10 cellular contexts compared by ENCODE assay signal in genomic region chr6:169529931-169530761, GRCh38.
A peak's percentile ranks its signal among the peaks of the same experiment; 100 is the strongest.
DNase-seq lines count a peak whose midpoint lies in the region; ATAC-seq and TF ChIP-seq lines count a peak whose summit lies in the region.
"Had no signal": no experiment of that assay in that cellular context is flagged by ENCODE, and none has a peak within 500 bp of the region (broad histone marks: within the 10 kb centered on the region; RNA-seq: fewer than 3 reads in every experiment).

No MANE protein-coding gene starts in this region.

- POLR2A ChIA-PET in AG04450 (lab: Yijun Ruan, JAX), result interaction anchor here (1.4 kb wide), 1 partner anchor 221 kb away, joined by 3 read pairs; the partner anchor contains the start of genes DYNLT2 and ERMARD

- TF ChIP-seq CTCF in AG04450 (IDR thresholded peaks at IDR 0.05; ENCODE audit: low read depth, low read length) (no peak), astrocyte of the cerebellum (IDR thresholded peaks at IDR 0.05; ENCODE audit: low read depth, low read length, missing control alignments) (no peak), mucosa of descending colon (IDR thresholded peaks at IDR 0.05) (no peak)

- peak overlapping the region; percentile 42 for H3K27ac ChIP-seq in AG04450 (ENCODE audit: low read depth, low read length)

- H3K4me3 ChIP-seq in AG04450 (ENCODE audit: low read depth, low read length) (no peak overlapping the region), astrocyte of the cerebellum (ENCODE audit: low read depth, low read length) (no peak overlapping the region), mucosa of descending colon (no peak overlapping the region)

- no peaks in the 10 kb centered on the region for H3K4me1 ChIP-seq in mucosa of descending colon (ENCODE audit: low read depth)

- H3K9me3 ChIP-seq in AG04450 (ENCODE audit: control insufficient read depth, insufficient read depth, low read length) (peaks cover 7% of the 10 kb centered on the region), mucosa of descending colon (peaks cover 16% of the 10 kb centered on the region)

- CTCF ChIA-PET in AG04450 (lab: Charles Lee), result interaction anchor here (0.6 to 2.3 kb wide), 3 partner anchors 10 to 574 kb away, joined by 4 to 12 read pairs (median 8); no protein-coding TSS in a partner anchor

- H3K36me3 ChIP-seq in mucosa of descending colon (ENCODE audit: low read depth), result no peaks in the 10 kb centered on the region

- DNase-seq in AG04450 (ENCODE audit: low read depth, low spot score), result peak; percentile 42
- DNase-seq in LHCN-M2 (ENCODE audit: low read depth), result peak; percentile 85
- DNase-seq in astrocyte of the cerebellum (ENCODE audit: low read depth), result peak; percentile 55
- peak; percentile 38 to 51 (median 41) for DNase-seq in mucosa of descending colon
- no peak for DNase-seq in NCI-H345 treated with DMSO at 0.1 percent for 48 hours (lab: John Stamatoyannopoulos, UW; ENCODE audit: unreplicated experiment)
- no peak for DNase-seq in NCI-H82 (lab: John Stamatoyannopoulos, UW)
- DNase-seq in D341Med (ENCODE audit: low spot score), result no peak
- DNase-seq: amygdala, NCI-H524 treated with DMSO at 0.1 percent for 48 hours had no signal

- in situ Hi-C loops in astrocyte of the cerebellum (cut with HindIII; ENCODE audit: low sequenced_read_pairs), result no loop called here

- ATAC-seq in mucosa of descending colon (peak; percentile 92), HG03354 (IDR thresholded peaks at IDR 0.05; ENCODE audit: poor library complexity, severe bottlenecking, unreplicated experiment) (no peak)

- intact Hi-C loops in mucosa of descending colon (cut with DNase I, micrococcal nuclease), result no loop called here

- H3K27me3 ChIP-seq in AG04450 (ENCODE audit: control insufficient read depth, insufficient read depth, low read length), result no peaks in the 10 kb centered on the region

Comparison
In these comparisons a context has a peak if more than half of its experiments do, and no peak if none do; other contexts are left out.
1. DNase-seq: peak in AG04450 (single experiment), LHCN-M2 (single experiment), astrocyte of the cerebellum (single experiment) and mucosa of descending colon (3 of 3); none in NCI-H345 treated with DMSO at 0.1 percent for 48 hours (single experiment), NCI-H82 (single experiment) and D341Med (single experiment).